In the genomic region with DNA sequence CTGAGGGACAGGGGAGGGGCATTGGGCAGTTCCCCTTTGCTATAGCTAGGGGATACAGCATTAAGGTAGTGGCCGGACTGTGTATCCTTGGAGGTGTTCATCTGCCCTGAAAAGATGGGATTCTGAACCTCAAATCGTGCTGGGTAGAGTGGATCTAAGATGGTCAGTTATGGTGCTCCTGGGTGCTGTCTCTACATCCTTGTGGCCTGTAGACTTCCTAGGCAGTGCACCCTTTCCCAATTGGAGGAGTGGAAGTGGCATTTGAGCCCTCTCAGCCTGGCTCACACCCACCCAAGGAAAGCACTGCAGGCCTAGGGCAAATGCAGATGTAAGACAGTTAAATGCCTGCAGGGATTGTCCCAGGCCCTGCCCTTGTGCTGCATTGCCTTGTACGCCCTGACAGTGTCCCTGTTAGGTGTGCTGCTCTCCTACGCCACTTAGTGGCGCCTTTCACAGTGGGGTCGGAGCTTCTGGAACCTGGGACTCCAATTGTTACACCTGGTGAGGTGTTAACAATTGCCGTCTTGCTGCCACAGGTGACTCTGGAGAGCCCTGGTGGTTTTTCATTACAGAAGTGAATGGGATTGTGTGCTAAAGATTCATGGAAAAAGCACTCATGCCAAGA, we compare ENCODE assay signal across 8 cellular contexts. TPM values are rescaled to one million over a fixed set of nuclear protein-coding genes. Genes with fewer than 3 reads are reported as not detected.
A peak's percentile ranks its signal among the peaks of the same experiment; 100 is the strongest.
DNase-seq lines count a peak whose midpoint lies in the region; ATAC-seq and TF ChIP-seq lines count a peak whose summit lies in the region.

No MANE protein-coding gene starts in this region.

- H3K36me3 ChIP-seq in Peyer's patch, result peaks cover 0 to 6% (median 0%) of the 10 kb centered on the region in 3 donors

- H3K27me3 ChIP-seq in Peyer's patch, result no peaks in the 10 kb centered on the region

- peak in 4 of 6 experiments; percentile 47 to 71 (median 68) for TF ChIP-seq CTCF in Peyer's patch (IDR thresholded peaks at IDR 0.05)
- TF ChIP-seq CTCF in coronary artery (IDR thresholded peaks at IDR 0.05), result no peak

- no peaks in the 10 kb centered on the region for H3K9me3 ChIP-seq in Peyer's patch

- no peak overlapping the region for H3K4me3 ChIP-seq in Peyer's patch
- no peak overlapping the region for H3K4me3 ChIP-seq in coronary artery

- TF ChIP-seq POLR2A in Peyer's patch (IDR thresholded peaks at IDR 0.05), result no peak

- DNase-seq in ACHN (peak; percentile 11), Peyer's patch (peak; percentile 27 to 71 (median 69)), left kidney (ENCODE audit: low read depth, low spot score) (peak; percentile 42), coronary artery (ENCODE audit: low spot score) (no peak), NCI-H2227 (lab: John Stamatoyannopoulos, UW; ENCODE audit: unreplicated experiment) (no peak), A172 (ENCODE audit: low spot score) (no peak)

- H3K27ac ChIP-seq in Peyer's patch (no peak overlapping the region), coronary artery (no peak overlapping the region)

- in situ Hi-C loops in ACHN (cut with HindIII; ENCODE audit: low pct_ligation_motif_present, low pct_unique_long_range_greater_than_20kb, low sequenced_read_pairs), result no loop called here

- ATAC-seq in GM18508 (IDR thresholded peaks at IDR 0.05; ENCODE audit: insufficient read depth, unreplicated experiment) (peak; percentile 68), HG02884 (IDR thresholded peaks at IDR 0.05; ENCODE audit: unreplicated experiment) (peak; percentile 89)

- peaks cover 0 to 4% (median 0%) of the 10 kb centered on the region in 4 donors for H3K4me1 ChIP-seq in Peyer's patch

RNA-seq across cellular contexts. Expression of a gene that starts 35.0 kb away (rescaled TPM):
- 100 to 1,000 TPM in 3 of 4 donors, 10 to 100 TPM in 1; 74.6 to 245 (median 148) TPM for total RNA-seq in Peyer's patch
- 0.38 and 3.1 TPM in 2 replicates for total RNA-seq in A172 (2014; rRNA removed; shearing (Covaris generic))

Comparison
In these comparisons a context has a peak if more than half of its experiments do, and no peak if none do; other contexts are left out.
1. DNase-seq: peak in ACHN (single experiment), Peyer's patch (3 of 3) and left kidney (single experiment); none in coronary artery (single experiment), NCI-H2227 (single experiment) and A172 (single experiment).
2. RNA of a gene that starts 35.0 kb away (total RNA-seq): 74.6 to 245 TPM in Peyer's patch; 0.38 to 3.1 TPM in A172; every median in the first group is over 10 times any median in the second.